ENCODE assay signal across 1 cellular context in genomic region chr13:62704795-62705329, GRCh38.
TF ChIP-seq lines count a peak whose summit lies in the region.

No MANE protein-coding gene starts in this region.

TF ChIP-seq in HCT116, 20 proteins besides CTCF, POLR2A, EP300 and RAD21 (continued from another document):
- TF ChIP-seq ZBTB33 (IDR thresholded peaks at IDR 0.05; ENCODE audit: extremely low read depth, insufficient replicate concordance, low read length) (no peak), TCF7L2 (IDR thresholded peaks at IDR 0.05; ENCODE audit: borderline replicate concordance, extremely low read depth, insufficient read depth, insufficient read length) (no peak), SRF (IDR thresholded peaks at IDR 0.05; ENCODE audit: low read depth) (no peak)
